Comparison of ENCODE assay signal across 19 cellular contexts in genomic region chrX:40778861-40779575, GRCh38. TPM values are rescaled to one million over a fixed set of nuclear protein-coding genes. Genes with fewer than 3 reads are reported as not detected.
DNase-seq lines count a peak whose midpoint lies in the region; ATAC-seq and TF ChIP-seq lines count a peak whose summit lies in the region.
"Had no signal": no experiment of that assay in that cellular context is flagged by ENCODE, and none has a peak within 500 bp of the region (broad histone marks: within the 10 kb centered on the region; RNA-seq: fewer than 3 reads in every experiment).

No MANE protein-coding gene starts in this region.

- H3K36me3 Mint-ChIP-seq in activated T-helper 2 cell treated with anti-CD3 and anti-CD28 coated beads, Interferon-gamma antibody, Interleukin-2, Interleukin-4, amounts not matched to agents 10 μg/mL and 5 μg/mL and 100 μg/mL, durations not matched to agents 14 hours and 24 hours and 36 hours (ENCODE audit: low read depth): no peaks in the 10 kb centered on the region
- no peaks in the 10 kb centered on the region for H3K36me3 Mint-ChIP-seq in stimulated activated memory B cell treated with anti-CD40 and anti-IgM and Interleukin-4, amounts not matched to agents 10 μg/mL and 1 μg/mL and 100 μg/mL, for 72 hours
- H3K36me3 Mint-ChIP-seq: naive thymus-derived CD8-positive, alpha-beta T cell had no signal

- TF ChIP-seq CTCF in cardiac fibroblast (IDR thresholded peaks at IDR 0.05; ENCODE audit: low read depth, low read length): no peak

- H3K9me3 Mint-ChIP-seq in activated T-helper 2 cell treated with anti-CD3 and anti-CD28 coated beads, Interferon-gamma antibody, Interleukin-2, Interleukin-4, amounts not matched to agents 10 μg/mL and 5 μg/mL and 100 μg/mL, durations not matched to agents 14 hours and 24 hours and 36 hours: no peaks in the 10 kb centered on the region
- H3K9me3 Mint-ChIP-seq in stimulated activated memory B cell treated with anti-CD40 and anti-IgM and Interleukin-4, amounts not matched to agents 10 μg/mL and 1 μg/mL and 100 μg/mL, for 72 hours: no peaks in the 10 kb centered on the region
- H3K9me3 Mint-ChIP-seq: activated T-cell treated with anti-CD3 and anti-CD28 coated beads, Interleukin-2, amount 50 U/mL, for 4 hours; naive thymus-derived CD8-positive, alpha-beta T cell had no signal

- no peak overlapping the region for H3K4me3 Mint-ChIP-seq in activated T-helper 2 cell treated with anti-CD3 and anti-CD28 coated beads, Interferon-gamma antibody, Interleukin-2, Interleukin-4, amounts not matched to agents 10 μg/mL and 5 μg/mL and 100 μg/mL, durations not matched to agents 14 hours and 24 hours and 36 hours (ENCODE audit: low read depth)
- H3K4me3 Mint-ChIP-seq in stimulated activated memory B cell treated with anti-CD40 and anti-IgM and Interleukin-4, amounts not matched to agents 10 μg/mL and 1 μg/mL and 100 μg/mL, for 72 hours: no peak overlapping the region
- H3K4me3 Mint-ChIP-seq: activated T-cell treated with anti-CD3 and anti-CD28 coated beads, Interleukin-2, amount 50 U/mL, for 4 hours; naive thymus-derived CD8-positive, alpha-beta T cell had no signal

- no peak for ATAC-seq in stimulated activated memory B cell treated with anti-CD40 and anti-IgM and Interleukin-4, amounts not matched to agents 10 μg/mL and 1 μg/mL and 100 μg/mL, for 72 hours
- ATAC-seq: activated T-cell treated with anti-CD3 and anti-CD28 coated beads, Interleukin-2, amount 50 U/mL, for 4 hours; naive thymus-derived CD8-positive, alpha-beta T cell; stimulated activated naive CD8-positive, alpha-beta T cell treated with anti-CD3 and anti-CD28 coated beads, Interleukin-15, Interleukin-2, amounts not matched to agents 100 U/mL and 50 U/mL, for 24 hours had no signal

- peak; percentile 44 for DNase-seq in Daoy (ENCODE audit: low read depth)
- peak; percentile 37 for DNase-seq in LoVo (ENCODE audit: low spot score)
- peak; percentile 14 to 60 for DNase-seq in cardiac fibroblast (ENCODE audit: low read depth in 2 of 2)
- peak; percentile 34 for DNase-seq in islet precursor cell
- DNase-seq in activated T-helper 2 cell treated with anti-CD3 and anti-CD28 coated beads, Interferon-gamma antibody, Interleukin-2, Interleukin-4, amounts not matched to agents 10 μg/mL and 5 μg/mL and 100 μg/mL, durations not matched to agents 14 hours and 24 hours and 36 hours (ENCODE audit: low spot score): no peak
- no peak for DNase-seq in dedifferentiated amniotic fluid mesenchymal stem cell (ENCODE audit: extremely low spot score)
- DNase-seq in activated T-cell treated with anti-CD3 and anti-CD28 coated beads for 4 hours: no peak
- DNase-seq: activated T-cell treated with anti-CD3 and anti-CD28 coated beads, Interleukin-2, amount 50 U/mL, for 4 hours; adrenal gland; Caco-2; cortex of kidney; naive thymus-derived CD8-positive, alpha-beta T cell; NCI-H1105; stimulated activated CD4-positive, alpha-beta T cell treated with anti-CD3 and anti-CD28 coated beads, Interleukin-12 subunit alpha, Interleukin-12 subunit beta, amount 100 ng/mL, for 4 hours; stimulated activated naive CD8-positive, alpha-beta T cell treated with anti-CD3 and anti-CD28 coated beads, Interleukin-15, Interleukin-2, amounts not matched to agents 100 U/mL and 50 U/mL, for 24 hours had no signal

- intact Hi-C loops in activated T-helper 2 cell treated with anti-CD3 and anti-CD28 coated beads, Interferon-gamma antibody, Interleukin-2, Interleukin-4, amounts not matched to agents 10 μg/mL and 5 μg/mL and 100 μg/mL, durations not matched to agents 14 hours and 24 hours and 36 hours (cut with micrococcal nuclease): no loop called here

- H3K4me3 ChIP-seq in cardiac fibroblast (replicated peaks in 1 of 2; ENCODE audit: low read depth in 2 of 2, low read length in 2 of 2): no peak overlapping the region
- H3K4me3 ChIP-seq: adrenal gland, lung, SJSA1, vagina had no signal

- H3K27me3 Mint-ChIP-seq in activated T-helper 2 cell treated with anti-CD3 and anti-CD28 coated beads, Interferon-gamma antibody, Interleukin-2, Interleukin-4, amounts not matched to agents 10 μg/mL and 5 μg/mL and 100 μg/mL, durations not matched to agents 14 hours and 24 hours and 36 hours (ENCODE audit: low read depth): no peaks in the 10 kb centered on the region
- no peaks in the 10 kb centered on the region for H3K27me3 Mint-ChIP-seq in stimulated activated memory B cell treated with anti-CD40 and anti-IgM and Interleukin-4, amounts not matched to agents 10 μg/mL and 1 μg/mL and 100 μg/mL, for 72 hours

- no peaks in the 10 kb centered on the region for H3K4me1 Mint-ChIP-seq in activated T-helper 2 cell treated with anti-CD3 and anti-CD28 coated beads, Interferon-gamma antibody, Interleukin-2, Interleukin-4, amounts not matched to agents 10 μg/mL and 5 μg/mL and 100 μg/mL, durations not matched to agents 14 hours and 24 hours and 36 hours (ENCODE audit: low read depth)
- H3K4me1 Mint-ChIP-seq in stimulated activated memory B cell treated with anti-CD40 and anti-IgM and Interleukin-4, amounts not matched to agents 10 μg/mL and 1 μg/mL and 100 μg/mL, for 72 hours: no peaks in the 10 kb centered on the region
- H3K4me1 Mint-ChIP-seq: naive thymus-derived CD8-positive, alpha-beta T cell had no signal

- no peak overlapping the region for H3K27ac Mint-ChIP-seq in activated T-helper 2 cell treated with anti-CD3 and anti-CD28 coated beads, Interferon-gamma antibody, Interleukin-2, Interleukin-4, amounts not matched to agents 10 μg/mL and 5 μg/mL and 100 μg/mL, durations not matched to agents 14 hours and 24 hours and 36 hours
- H3K27ac Mint-ChIP-seq in stimulated activated memory B cell treated with anti-CD40 and anti-IgM and Interleukin-4, amounts not matched to agents 10 μg/mL and 1 μg/mL and 100 μg/mL, for 72 hours: no peak overlapping the region

RNA-seq across cellular contexts. Expression of gene MED14, which starts 43.7 kb away (rescaled TPM):
- 17.4 and 43.6 TPM in 2 replicates for total RNA-seq in Daoy (2014; rRNA removed; shearing (Covaris generic))
- total RNA-seq in activated T-helper 2 cell treated with anti-CD3 and anti-CD28 coated beads, Interferon-gamma antibody, Interleukin-2, Interleukin-4, amounts not matched to agents 10 μg/mL and 5 μg/mL and 100 μg/mL, durations not matched to agents 14 hours and 24 hours and 36 hours: 37.8 and 44.7 TPM in 2 replicates

Comparison
In these comparisons a context has a peak if more than half of its experiments do, and no peak if none do; other contexts are left out.
1. DNase-seq: peak in Daoy (single experiment), LoVo (single experiment), cardiac fibroblast (2 of 2) and islet precursor cell (single experiment); none in activated T-helper 2 cell treated with anti-CD3 and anti-CD28 coated beads, Interferon-gamma antibody, Interleukin-2, Interleukin-4, amounts not matched to agents 10 μg/mL and 5 μg/mL and 100 μg/mL, durations not matched to agents 14 hours and 24 hours and 36 hours (single experiment), dedifferentiated amniotic fluid mesenchymal stem cell (single experiment) and activated T-cell treated with anti-CD3 and anti-CD28 coated beads for 4 hours (single experiment).